Comparison of ENCODE assay signal across 8 cellular contexts in genomic region chr7:100874577-100875355, GRCh38. TPM values are rescaled to one million over a fixed set of nuclear protein-coding genes. Genes with fewer than 3 reads are reported as not detected.
DNase-seq lines count a peak whose midpoint lies in the region; ATAC-seq and TF ChIP-seq lines count a peak whose summit lies in the region.

Gene SRRT (plus strand): TSS chr7:100875103. CDS start chr7:100875591, 488 bp downstream.

- DNase-seq in NCI-H748 treated with DMSO at 0.1 percent for 48 hours (lab: John Stamatoyannopoulos, UW) (peak; percentile 91), left lung (peak; percentile 99)
- peak; percentile 94 to 98 for DNase-seq in activated CD4-positive, alpha-beta T cell treated with anti-CD3 and anti-CD28 coated beads, Interleukin-2, amount 50 U/mL, for 24 hours (ENCODE audit: low read depth in 1 of 2, low spot score in 1 of 2)
- peak; percentile 97 to 98 for DNase-seq in stimulated activated CD4-positive, alpha-beta T cell treated with anti-CD3 and anti-CD28 coated beads, Interleukin-2, amount 100 ng/mL, for 48 hours

- H3K4me3 ChIP-seq in left lung = peak within 1 kb of the TSS; percentile 85 to 99

- peak; percentile 91 for ATAC-seq in GM19351 (IDR thresholded peaks at IDR 0.05; ENCODE audit: unreplicated experiment)
- ATAC-seq in HG03521 (IDR thresholded peaks at IDR 0.05; ENCODE audit: unreplicated experiment) = peak; percentile 96
- peak; percentile 98 for ATAC-seq in left lung

- peaks cover 0 to 63% of the 10 kb centered on the region in 2 donors for H3K36me3 ChIP-seq in left lung

- no peaks in the 10 kb centered on the region for H3K9me3 Mint-ChIP-seq in dendritic cell treated with granulocyte-macrophage colony-stimulating factor and Interleukin-4, amounts not matched to agents 40 ng/mL and 50 ng/mL, for 4 days

- H3K4me1 ChIP-seq in left lung = peaks cover 12 to 51% of the 10 kb centered on the region in 2 donors

- H3K27ac Mint-ChIP-seq in dendritic cell treated with granulocyte-macrophage colony-stimulating factor and Interleukin-4, amounts not matched to agents 40 ng/mL and 50 ng/mL, for 4 days = peak within 1 kb of the TSS; percentile 94

- peak within 1 kb of the TSS; percentile 97 for H3K27ac ChIP-seq in C4-2B
- peak within 1 kb of the TSS; percentile 90 to 91 for H3K27ac ChIP-seq in left lung

- no peaks in the 10 kb centered on the region for H3K27me3 ChIP-seq in left lung

- H3K27me3 Mint-ChIP-seq in dendritic cell treated with granulocyte-macrophage colony-stimulating factor and Interleukin-4, amounts not matched to agents 40 ng/mL and 50 ng/mL, for 4 days = no peaks in the 10 kb centered on the region

- peaks cover 55% of the 10 kb centered on the region for H3K4me1 Mint-ChIP-seq in dendritic cell treated with granulocyte-macrophage colony-stimulating factor and Interleukin-4, amounts not matched to agents 40 ng/mL and 50 ng/mL, for 4 days (ENCODE audit: low read depth)

- intact Hi-C loops in dendritic cell treated with granulocyte-macrophage colony-stimulating factor and Interleukin-4, amounts not matched to agents 40 ng/mL and 50 ng/mL, for 4 days (cut with micrococcal nuclease) = loop anchor here (1.0 kb wide), 1 partner anchor 13 kb away; no protein-coding TSS in a partner anchor
- intact Hi-C loops in left lung (cut with DNase I) = no loop called here

- peak within 1 kb of the TSS; percentile 97 for H3K4me3 Mint-ChIP-seq in dendritic cell treated with granulocyte-macrophage colony-stimulating factor and Interleukin-4, amounts not matched to agents 40 ng/mL and 50 ng/mL, for 4 days

- TF ChIP-seq CTCF in C4-2B (conservative IDR thresholded peaks at IDR 0.05) = no peak
- TF ChIP-seq CTCF in left lung (IDR thresholded peaks at IDR 0.05) = peak; percentile 34 to 86

- H3K9me3 ChIP-seq in left lung = no peaks in the 10 kb centered on the region

- peaks cover 94% of the 10 kb centered on the region for H3K36me3 Mint-ChIP-seq in dendritic cell treated with granulocyte-macrophage colony-stimulating factor and Interleukin-4, amounts not matched to agents 40 ng/mL and 50 ng/mL, for 4 days (ENCODE audit: low read depth)

RNA-seq across cellular contexts. Expression of gene SRRT, which starts in this region (rescaled TPM):
- total RNA-seq in left lung = 100 to 1,000 TPM in 1 of 2 donors, 10 to 100 TPM in 1; 91.4 to 119 TPM

Comparison
In these comparisons a context has a peak if more than half of its experiments do, and no peak if none do; other contexts are left out.
1. Peak in every context shown above with its lines: DNase-seq, ATAC-seq, H3K4me3 ChIP-seq and H3K27ac ChIP-seq.